8 cellular contexts compared by ENCODE assay signal in the genomic region with DNA sequence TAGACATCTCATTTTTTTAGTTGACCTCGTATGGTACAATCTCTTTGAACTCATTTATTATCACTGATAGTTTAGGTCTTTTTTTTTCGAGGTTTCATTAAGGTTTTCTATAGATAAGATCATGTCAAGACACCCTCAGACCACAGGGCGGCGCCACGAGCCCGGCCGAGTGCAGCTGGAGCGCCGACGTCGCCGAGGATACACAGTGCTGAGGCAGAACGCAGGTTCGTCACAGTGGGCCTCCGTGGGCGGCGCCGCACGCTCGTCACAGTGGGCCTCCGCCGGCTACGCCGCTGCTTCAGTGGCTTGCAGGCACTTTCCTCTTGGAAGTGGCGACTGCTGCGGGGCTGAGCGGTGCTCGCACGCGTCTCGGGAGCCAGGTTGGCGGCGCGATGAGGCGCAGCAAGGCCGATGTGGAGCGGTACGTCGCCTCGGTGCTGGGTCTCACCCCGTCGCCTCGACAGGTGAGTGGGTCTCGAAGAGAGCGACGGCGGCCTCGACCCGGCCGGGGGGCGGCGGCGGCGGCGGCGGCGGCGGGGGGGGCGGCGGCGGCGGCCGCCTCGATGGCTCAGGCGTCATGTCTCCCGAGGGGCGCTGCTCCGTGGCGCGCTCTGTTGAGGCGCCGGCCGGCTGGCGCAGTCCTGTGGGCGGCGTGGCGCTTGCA. TPM values are rescaled to one million over a fixed set of nuclear protein-coding genes. Genes with fewer than 3 reads are reported as not detected.
DNase-seq lines count a peak whose midpoint lies in the region; ATAC-seq and TF ChIP-seq lines count a peak whose summit lies in the region.
"Not testable (repeated sequence)": the region's sequence is repeated elsewhere in the genome, so short reads cannot be mapped to it uniquely, and the experiment has no call there.

A gene (plus strand): TSS at position 232 of the 664 bp plus-strand sequence. CDS start 161 bp downstream, at position 393.

- H3K9me3 ChIP-seq in CD4-positive, CD25-positive, alpha-beta regulatory T cell (ENCODE audit: control insufficient read depth in 2 of 2, low read length in 2 of 2); liver (ENCODE audit: control insufficient read depth in 4 of 4, low read length in 3 of 4): not testable (repeated sequence)

- H3K27ac ChIP-seq in CD4-positive, CD25-positive, alpha-beta regulatory T cell (ENCODE audit: insufficient read depth, low read length, poor library complexity, severe bottlenecking); liver (ENCODE audit: low read depth in 1 of 2, low read length in 2 of 2): not testable (repeated sequence)

- not testable (repeated sequence) for DNase-seq in CD4-positive, CD25-positive, alpha-beta regulatory T cell; activated CD4-positive, alpha-beta T cell treated with anti-CD3 and anti-CD28 coated beads, Interleukin-2, amount 10 ng/mL, durations not matched to agents 24 days and 14 days; effector memory CD8-positive, alpha-beta T cell; renal cortical epithelial cell (ENCODE audit: low read depth)

- TF ChIP-seq CTCF in liver (IDR thresholded peaks at IDR 0.05; ENCODE audit: low read depth, low read length, missing input control): not testable (repeated sequence)

- H3K9ac ChIP-seq in liver (ENCODE audit: low read depth in 1 of 2, low read length in 2 of 2): not testable (repeated sequence)

- not testable (repeated sequence) for H3K9me3 Mint-ChIP-seq in CD4-positive, CD25-positive, alpha-beta regulatory T cell; activated CD4-positive, alpha-beta T cell treated with anti-CD3 and anti-CD28 coated beads, Interleukin-2, amount 10 ng/mL, durations not matched to agents 24 days and 14 days; effector memory CD8-positive, alpha-beta T cell

- not testable (repeated sequence) for H3K4me1 Mint-ChIP-seq in CD4-positive, CD25-positive, alpha-beta regulatory T cell; activated CD4-positive, alpha-beta T cell treated with anti-CD3 and anti-CD28 coated beads, Interleukin-2, amount 10 ng/mL, durations not matched to agents 24 days and 14 days; effector memory CD8-positive, alpha-beta T cell (ENCODE audit: low read depth in 2 of 2)

- H3K27ac Mint-ChIP-seq in CD4-positive, CD25-positive, alpha-beta regulatory T cell; activated CD4-positive, alpha-beta T cell treated with anti-CD3 and anti-CD28 coated beads, Interleukin-2, amount 10 ng/mL, durations not matched to agents 24 days and 14 days; effector memory CD8-positive, alpha-beta T cell: not testable (repeated sequence)

- not testable (repeated sequence) for H3K4me3 ChIP-seq in CD4-positive, CD25-positive, alpha-beta regulatory T cell (ENCODE audit: low read depth, low read length)
- peak within 1 kb of the TSS in 1 of 3 donors; percentile 28 for H3K4me3 ChIP-seq in liver (ENCODE audit: low read depth in 1 of 3, low read length in 3 of 3)

- not testable (repeated sequence) for H3K36me3 ChIP-seq in CD4-positive, CD25-positive, alpha-beta regulatory T cell (ENCODE audit: control insufficient read depth, insufficient read depth, low read length); liver (ENCODE audit: control insufficient read depth in 4 of 4, insufficient read depth in 3 of 4, low read depth in 1 of 4, low read length in 3 of 4)

- H3K4me3 Mint-ChIP-seq in CD4-positive, CD25-positive, alpha-beta regulatory T cell; activated CD4-positive, alpha-beta T cell treated with anti-CD3 and anti-CD28 coated beads, Interleukin-2, amount 10 ng/mL, durations not matched to agents 24 days and 14 days; effector memory CD8-positive, alpha-beta T cell: not testable (repeated sequence)

- 2% methylated on average over 22 of the region's 77 CpGs for WGBS in liver

- not testable (repeated sequence) for H3K27me3 Mint-ChIP-seq in CD4-positive, CD25-positive, alpha-beta regulatory T cell; activated CD4-positive, alpha-beta T cell treated with anti-CD3 and anti-CD28 coated beads, Interleukin-2, amount 10 ng/mL, durations not matched to agents 24 days and 14 days; effector memory CD8-positive, alpha-beta T cell

- ATAC-seq in CD4-positive, CD25-positive, alpha-beta regulatory T cell (ENCODE audit: low read depth in 2 of 2): peak; percentile 100
- ATAC-seq in GM19397 (IDR thresholded peaks at IDR 0.05; ENCODE audit: unreplicated experiment) (peak; percentile 98), HG02678 (IDR thresholded peaks at IDR 0.05; ENCODE audit: unreplicated experiment) (peak; percentile 99), HG03439 (IDR thresholded peaks at IDR 0.05; ENCODE audit: unreplicated experiment) (peak; percentile 99)
- ATAC-seq in effector memory CD8-positive, alpha-beta T cell (replicated peaks): peak; percentile 100

- not testable (repeated sequence) for H3K27me3 ChIP-seq in CD4-positive, CD25-positive, alpha-beta regulatory T cell (ENCODE audit: control insufficient read depth, insufficient read depth, low read length); liver (ENCODE audit: control insufficient read depth in 4 of 4, insufficient read depth in 4 of 4, low read length in 3 of 4)

- H3K4me1 ChIP-seq in CD4-positive, CD25-positive, alpha-beta regulatory T cell (ENCODE audit: control insufficient read depth, insufficient read depth, low read length, poor library complexity, severe bottlenecking); liver (ENCODE audit: control insufficient read depth in 4 of 4, insufficient read depth in 4 of 4, low read length in 3 of 4): not testable (repeated sequence)

- intact Hi-C loops in activated CD4-positive, alpha-beta T cell treated with anti-CD3 and anti-CD28 coated beads, Interleukin-2, amount 10 ng/mL, durations not matched to agents 24 days and 14 days (cut with micrococcal nuclease): not testable (repeated sequence)

- TF ChIP-seq RAD21 in liver (IDR thresholded peaks at IDR 0.05): not testable (repeated sequence)

- not testable (repeated sequence) for H3K36me3 Mint-ChIP-seq in CD4-positive, CD25-positive, alpha-beta regulatory T cell; activated CD4-positive, alpha-beta T cell treated with anti-CD3 and anti-CD28 coated beads, Interleukin-2, amount 10 ng/mL, durations not matched to agents 24 days and 14 days (ENCODE audit: low read depth); effector memory CD8-positive, alpha-beta T cell (ENCODE audit: insufficient read depth)

RNA-seq across cellular contexts. Expression of the gene that starts here (rescaled TPM):
- 133 TPM for total RNA-seq in CD4-positive, CD25-positive, alpha-beta regulatory T cell
- 1 to 10 TPM; 2.5 to 4.4 (median 3.2) TPM for polyA plus RNA-seq in CD4-positive, CD25-positive, alpha-beta regulatory T cell
- 27.8 and 29.7 TPM in 2 replicates for total RNA-seq in activated CD4-positive, alpha-beta T cell treated with anti-CD3 and anti-CD28 coated beads, Interleukin-2, amount 10 ng/mL, durations not matched to agents 24 days and 14 days
- total RNA-seq in liver (10 to 100 TPM; 10.0 to 35.6 TPM), renal cortical epithelial cell (13.0 and 40.7 TPM in 2 replicates)
- polyA plus RNA-seq in liver: 10 to 100 TPM in 1 of 2 donors, 1 to 10 TPM in 1; 3.1 to 18.8 TPM
